Comparison of ENCODE assay signal across 11 cellular contexts in the genomic region with DNA sequence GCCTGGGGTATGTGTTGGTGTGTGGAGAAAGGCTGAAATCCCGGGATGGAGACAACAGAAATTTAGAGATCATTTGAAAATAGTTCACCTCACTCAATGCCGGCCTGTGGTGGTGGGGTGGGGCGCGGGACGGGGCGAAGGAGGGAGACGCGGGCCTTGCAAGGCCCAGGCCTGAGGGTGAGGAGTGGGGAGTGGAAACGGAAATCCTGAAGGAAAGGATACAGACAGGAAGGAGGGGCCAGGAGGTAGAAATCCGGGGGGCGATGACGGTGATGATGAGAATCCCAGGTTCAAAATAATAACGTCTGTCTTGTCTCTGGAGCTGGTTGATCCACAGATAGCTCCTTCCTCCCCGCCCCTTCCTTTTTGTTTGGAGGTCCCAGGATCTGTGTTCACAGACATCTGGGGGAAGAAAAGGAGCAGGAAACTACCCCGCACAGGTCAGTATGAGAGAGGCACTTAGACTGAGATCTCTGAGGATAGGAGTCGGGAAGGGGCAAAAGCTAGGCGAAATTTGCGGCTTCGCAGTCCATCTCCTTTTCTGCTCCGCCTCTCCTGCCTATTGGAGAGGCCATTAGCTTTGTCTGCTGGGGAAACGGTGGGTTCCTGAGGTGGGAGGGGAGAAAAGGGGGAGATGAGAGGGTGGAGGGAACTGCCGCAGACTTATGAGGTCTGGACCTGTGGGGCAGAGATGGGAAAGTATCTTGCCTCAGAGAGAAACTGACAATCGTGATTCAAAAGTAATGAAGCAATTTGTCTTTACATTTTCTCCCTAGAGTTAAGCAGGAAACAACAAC. TPM values are rescaled to one million over a fixed set of nuclear protein-coding genes. Genes with fewer than 3 reads are reported as not detected.
DNase-seq lines count a peak whose midpoint lies in the region; ATAC-seq and TF ChIP-seq lines count a peak whose summit lies in the region.
"Had no signal": no experiment of that assay in that cellular context is flagged by ENCODE, and none has a peak within 500 bp of the region (broad histone marks: within the 10 kb centered on the region; RNA-seq: fewer than 3 reads in every experiment).

No MANE protein-coding gene starts in this region.

- no peaks in the 10 kb centered on the region for H4K20me1 ChIP-seq in MM.1S (ENCODE audit: insufficient read depth, low read length)

- no peaks in the 10 kb centered on the region for H3F3A ChIP-seq in MM.1S (ENCODE audit: insufficient read depth, low read length)

- H3K79me2 ChIP-seq in MM.1S (ENCODE audit: low read length), result no peaks in the 10 kb centered on the region

- in situ Hi-C loops in brain microvascular endothelial cell (cut with HindIII; ENCODE audit: low pct_ligation_motif_present, low sequenced_read_pairs), result no loop called here

- H3K27ac Mint-ChIP-seq in naive thymus-derived CD4-positive, alpha-beta T cell, result no peak overlapping the region

- H3K4me3 ChIP-seq in brain microvascular endothelial cell (ENCODE audit: low read depth, low read length) (peak overlapping the region; percentile 53), iPS-18c (ENCODE audit: insufficient read depth, low read depth, low read length) (peak overlapping the region; percentile 43; the same call in 1 of the 2 replicates), MM.1S (ENCODE audit: low read length) (no peak overlapping the region)
- H3K4me3 ChIP-seq in naive thymus-derived CD4-positive, alpha-beta T cell (ENCODE audit: low read length), result no peak overlapping the region
- H3K4me3 ChIP-seq: SK-N-MC had no signal

- H3K4me2 ChIP-seq in MM.1S (ENCODE audit: low read depth, low read length), result no peak overlapping the region

- H3K9me3 ChIP-seq in ES-I3 (ENCODE audit: control insufficient read depth, insufficient read depth, low read length) (no peaks in the 10 kb centered on the region), iPS-18c (ENCODE audit: control insufficient read depth, insufficient read depth, low read length) (no peaks in the 10 kb centered on the region), MM.1S (replicated peaks; ENCODE audit: insufficient read depth, low read length) (no peaks in the 10 kb centered on the region)
- H3K9me3 ChIP-seq in naive thymus-derived CD4-positive, alpha-beta T cell (ENCODE audit: control insufficient read depth in 2 of 3, low read length in 3 of 3), result no peaks in the 10 kb centered on the region

- H2AFZ ChIP-seq in MM.1S (ENCODE audit: low read length), result no peak overlapping the region

- TF ChIP-seq CTCF in brain microvascular endothelial cell (IDR thresholded peaks at IDR 0.05; ENCODE audit: low read depth, low read length, missing control alignments) (no peak), MM.1S (IDR thresholded peaks at IDR 0.05; ENCODE audit: low read length) (no peak)

- no peaks in the 10 kb centered on the region for H3K36me3 Mint-ChIP-seq in naive thymus-derived CD4-positive, alpha-beta T cell

- H3K9me2 ChIP-seq in MM.1S (replicated peaks; ENCODE audit: insufficient read depth, low read length), result no peaks in the 10 kb centered on the region

- no peaks in the 10 kb centered on the region for H3K27me3 ChIP-seq in brain microvascular endothelial cell (replicated peaks)
- no peaks in the 10 kb centered on the region for H3K27me3 ChIP-seq in naive thymus-derived CD4-positive, alpha-beta T cell (ENCODE audit: control insufficient read depth in 2 of 2, insufficient read depth in 2 of 2, low read length in 2 of 2)
- no peaks in the 10 kb centered on the region for H3K27me3 ChIP-seq in MM.1S (replicated peaks; ENCODE audit: insufficient read depth, low read length)

- POLR2A ChIA-PET in naive thymus-derived CD4-positive, alpha-beta T cell (lab: Charles Lee), result no interaction called here

- H3K27ac ChIP-seq in brain microvascular endothelial cell, result no peak overlapping the region
- no peak overlapping the region for H3K27ac ChIP-seq in naive thymus-derived CD4-positive, alpha-beta T cell (ENCODE audit: low read depth, low read length)
- no peak overlapping the region for H3K27ac ChIP-seq in MM.1S (ENCODE audit: low read length)
- H3K27ac ChIP-seq: SK-N-MC had no signal

- DNase-seq in brain microvascular endothelial cell (no peak), sciatic nerve (ENCODE audit: low spot score) (no peak), GM19240 (ENCODE audit: insufficient read length, low spot score) (no peak), MM.1S (no peak)
- DNase-seq in naive thymus-derived CD4-positive, alpha-beta T cell, result no peak
- DNase-seq: DMS53, NCI-H1105 had no signal

- H3K36me3 ChIP-seq in ES-I3 (ENCODE audit: insufficient read depth, low read length) (no peaks in the 10 kb centered on the region), brain microvascular endothelial cell (replicated peaks) (no peaks in the 10 kb centered on the region), MM.1S (replicated peaks; ENCODE audit: insufficient read depth, low read length) (no peaks in the 10 kb centered on the region)
- H3K36me3 ChIP-seq in naive thymus-derived CD4-positive, alpha-beta T cell (ENCODE audit: control insufficient read depth in 2 of 3, insufficient read depth in 3 of 3, low read length in 3 of 3), result no peaks in the 10 kb centered on the region

- peak overlapping the region; percentile 50 for H3K9ac ChIP-seq in ES-I3 (ENCODE audit: low read depth, low read length)
- H3K9ac ChIP-seq in MM.1S (ENCODE audit: low read length), result no peak overlapping the region

- intact Hi-C loops in sciatic nerve (cut with DNase I), result no loop called here
- intact Hi-C loops in naive thymus-derived CD4-positive, alpha-beta T cell (cut with micrococcal nuclease), result no loop called here

- H3K4me1 ChIP-seq in ES-I3 (ENCODE audit: insufficient read depth, low read length), result peaks cover 16% of the 10 kb centered on the region
- no peaks in the 10 kb centered on the region for H3K4me1 ChIP-seq in naive thymus-derived CD4-positive, alpha-beta T cell (ENCODE audit: control insufficient read depth in 2 of 2, insufficient read depth in 2 of 2, low read length in 2 of 2)
- H3K4me1 ChIP-seq in MM.1S (ENCODE audit: low read length), result no peaks in the 10 kb centered on the region

- peaks cover 18 to 26% (median 19%) of the 10 kb centered on the region in 5 donors for H3K27me3 Mint-ChIP-seq in naive thymus-derived CD4-positive, alpha-beta T cell

- peak; percentile 84 for ATAC-seq in sciatic nerve
- no peak for ATAC-seq in naive thymus-derived CD4-positive, alpha-beta T cell
- ATAC-seq in GM18873 (IDR thresholded peaks at IDR 0.05; ENCODE audit: low FRiP score, unreplicated experiment), result no peak

- no peaks in the 10 kb centered on the region for H3K9me3 Mint-ChIP-seq in naive thymus-derived CD4-positive, alpha-beta T cell

- H3K4me3 Mint-ChIP-seq in naive thymus-derived CD4-positive, alpha-beta T cell, result peak overlapping the region in 1 of 10 donors; percentile 32

- peaks cover 0 to 6% (median 0%) of the 10 kb centered on the region in 7 donors for H3K4me1 Mint-ChIP-seq in naive thymus-derived CD4-positive, alpha-beta T cell

- CTCF ChIA-PET in naive thymus-derived CD4-positive, alpha-beta T cell (lab: Charles Lee), result no interaction called here

RNA-seq across cellular contexts. Expression of a gene that starts 0.8 kb away (rescaled TPM):
- total RNA-seq in sciatic nerve, result 15.1 TPM
- total RNA-seq in naive thymus-derived CD4-positive, alpha-beta T cell, result not detected
- not detected for polyA plus RNA-seq in naive thymus-derived CD4-positive, alpha-beta T cell

RNA-seq across cellular contexts. Expression of a gene that starts 20.0 kb away (rescaled TPM):
- total RNA-seq in sciatic nerve, result 2.6 TPM
- 10 to 100 TPM in 4 of 5 experiments, 1 to 10 TPM in 1; 4.8 to 48.5 (median 42.1) TPM for total RNA-seq in naive thymus-derived CD4-positive, alpha-beta T cell
- polyA plus RNA-seq in naive thymus-derived CD4-positive, alpha-beta T cell, result 100 to 1,000 TPM in 1 of 2 donors, 10 to 100 TPM in 1; 92.5 to 126 TPM

RNA-seq across cellular contexts. Expression of a gene that starts 25.5 kb away (rescaled TPM):
- 49.5 TPM for total RNA-seq in sciatic nerve
- total RNA-seq in naive thymus-derived CD4-positive, alpha-beta T cell, result 1 to 10 TPM in 4 of 5 experiments, under 1 TPM in 1; 0.51 to 4.2 (median 1.1) TPM
- polyA plus RNA-seq in naive thymus-derived CD4-positive, alpha-beta T cell, result 1 to 10 TPM in 1 of 2 donors, under 1 TPM in 1; 0.53 to 5.8 TPM

RNA-seq across cellular contexts. Expression of a gene that starts 45.5 kb away (rescaled TPM):
- total RNA-seq in sciatic nerve, result 83.2 TPM
- total RNA-seq in naive thymus-derived CD4-positive, alpha-beta T cell, result 10 to 100 TPM in 3 of 5 experiments, 1 to 10 TPM in 2; 5.9 to 75.5 (median 28.0) TPM
- polyA plus RNA-seq in naive thymus-derived CD4-positive, alpha-beta T cell, result 100 to 1,000 TPM; 157 to 192 TPM

RNA-seq across cellular contexts. Expression of a gene that starts 54.2 kb away (rescaled TPM):
- total RNA-seq in sciatic nerve, result 1.0 TPM
- not detected for total RNA-seq in naive thymus-derived CD4-positive, alpha-beta T cell
- not detected for polyA plus RNA-seq in naive thymus-derived CD4-positive, alpha-beta T cell

Comparison
In these comparisons a context has a peak if more than half of its experiments do, and no peak if none do; other contexts are left out.
1. H3K4me3 ChIP-seq: peak in brain microvascular endothelial cell (single experiment) and iPS-18c (single experiment); none in naive thymus-derived CD4-positive, alpha-beta T cell (single experiment) and MM.1S (single experiment).
2. RNA of a gene that starts 0.8 kb away (total RNA-seq): 15.1 TPM in sciatic nerve (single experiment); not detected in naive thymus-derived CD4-positive, alpha-beta T cell; every median in the first group is over 10 times any median in the second.